ENCODE assay signal across 35 cellular contexts in the genomic region with DNA sequence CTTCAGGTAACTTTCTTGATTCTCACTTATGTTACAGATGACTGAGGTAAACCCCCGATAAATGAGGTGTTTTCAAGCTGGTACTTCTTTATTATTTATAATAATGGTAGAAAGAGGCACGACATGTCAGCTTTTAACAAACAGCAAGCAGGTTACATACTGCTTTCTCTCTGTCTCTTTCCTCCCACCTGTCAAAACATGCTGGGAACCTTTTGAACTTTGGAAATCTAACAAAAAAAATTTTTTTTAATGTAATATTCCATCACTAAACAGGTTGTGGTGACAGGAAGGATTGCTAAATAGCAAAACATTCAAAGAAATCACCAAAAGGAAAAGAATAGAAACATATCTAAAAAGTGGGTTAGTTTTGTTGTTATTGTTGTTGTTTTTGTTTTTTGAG.
"Had no signal": no experiment of that assay in that cellular context is flagged by ENCODE, and none has a peak within 500 bp of the region (broad histone marks: within the 10 kb centered on the region; RNA-seq: fewer than 3 reads in every experiment).

No MANE protein-coding gene starts in this region.

- H3K27me3 ChIP-seq: MG63 had no signal

- H3K36me3 ChIP-seq: MG63 had no signal

- H3K4me2 ChIP-seq: KMS-11 had no signal

- H3K4me3 ChIP-seq: MG63 had no signal

- DNase-seq: Karpas-422, Kasumi-1, KG1, MG63, MM.1S, MV-4-11, NCI-H1048, NCI-H1092, NCI-H1092 treated with DMSO at 0.1 percent for 48 hours, NCI-H1105, NCI-H1105 treated with DMSO at 0.1 percent for 48 hours, NCI-H1417, NCI-H1417 treated with DMSO at 0.1 percent for 48 hours, NCI-H1436, NCI-H1436 treated with DMSO at 0.1 percent for 48 hours, NCI-H146, NCI-H1694, NCI-H1694 treated with DMSO at 0.1 percent for 48 hours, NCI-H187, NCI-H187 treated with DMSO at 0.1 percent for 48 hours, NCI-H1930, NCI-H2029, NCI-H2029 treated with DMSO at 0.1 percent for 48 hours, NCI-H2081, NCI-H2081 treated with DMSO at 0.1 percent for 48 hours, NCI-H2107, NCI-H2171, NCI-H2171 treated with DMSO at 0.1 percent for 48 hours, NCI-H2227 treated with DMSO at 0.1 percent for 48 hours, NCI-H226, NCI-H345, NCI-H446, NCI-H446 treated with DMSO at 0.1 percent for 48 hours, NCI-H510A had no signal

- H3K9ac ChIP-seq: KMS-11 had no signal

- H3K9me3 ChIP-seq: MG63 had no signal

- H3K27ac ChIP-seq: KMS-11 had no signal
